Comparison of ENCODE assay signal across 9 cellular contexts in the genomic region with DNA sequence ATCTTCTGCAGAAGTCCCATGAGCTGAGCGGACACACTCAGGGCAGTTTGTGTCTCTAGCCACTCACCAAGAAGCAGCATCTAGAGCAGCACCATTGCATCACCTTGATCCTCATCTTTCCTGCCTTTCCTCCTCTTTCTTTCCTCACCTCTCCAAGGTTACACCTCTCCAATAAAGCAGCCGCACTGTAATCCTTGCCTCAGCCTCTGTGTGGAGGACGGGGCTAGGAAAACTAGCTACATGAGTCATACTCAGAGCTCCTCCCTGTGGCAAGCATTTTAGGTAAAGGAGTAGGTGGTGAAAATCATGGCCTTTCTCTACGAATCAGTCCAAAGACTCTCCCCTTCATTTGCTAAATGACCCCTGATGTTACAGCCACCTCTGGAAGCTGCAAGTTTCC.
DNase-seq lines count a peak whose midpoint lies in the region; ATAC-seq and TF ChIP-seq lines count a peak whose summit lies in the region.
"Had no signal": no experiment of that assay in that cellular context is flagged by ENCODE, and none has a peak within 500 bp of the region (broad histone marks: within the 10 kb centered on the region; RNA-seq: fewer than 3 reads in every experiment).

No MANE protein-coding gene starts in this region.

- no peak overlapping the region for H3K4me3 ChIP-seq in GM12875 (ENCODE audit: low read depth, low read length)
- H3K4me3 ChIP-seq in CD8-positive, alpha-beta T cell (ENCODE audit: low read depth, low read length): no peak overlapping the region

- peaks cover 12% of the 10 kb centered on the region for H3K4me1 Mint-ChIP-seq in CD8-positive, alpha-beta T cell (ENCODE audit: low read depth)

- ATAC-seq in omental fat pad (ENCODE audit: low FRiP score): peak; percentile 65
- ATAC-seq in CD8-positive, alpha-beta T cell: no peak
- ATAC-seq in GM21515 (IDR thresholded peaks at IDR 0.05; ENCODE audit: unreplicated experiment): no peak
- ATAC-seq: Panc1 had no signal

- intact Hi-C loops in CD8-positive, alpha-beta T cell (cut with DNase I, micrococcal nuclease): loop anchor here (1.0 to 5.0 kb wide), 2 partner anchors 160 to 163 kb away; no protein-coding TSS in a partner anchor

- no peaks in the 10 kb centered on the region for H3K27me3 ChIP-seq in CD8-positive, alpha-beta T cell (ENCODE audit: insufficient read depth, low read length)

- peaks cover 12% of the 10 kb centered on the region for H3K4me1 ChIP-seq in CD8-positive, alpha-beta T cell (ENCODE audit: insufficient read depth, low read length)

- peaks cover 12% of the 10 kb centered on the region for H3K27me3 Mint-ChIP-seq in CD8-positive, alpha-beta T cell (ENCODE audit: low read depth)

- no peaks in the 10 kb centered on the region for H3K36me3 Mint-ChIP-seq in CD8-positive, alpha-beta T cell

- H3K4me3 Mint-ChIP-seq in CD8-positive, alpha-beta T cell: no peak overlapping the region

- no peaks in the 10 kb centered on the region for H3K36me3 ChIP-seq in CD8-positive, alpha-beta T cell (ENCODE audit: insufficient read depth, low read length)

- POLR2A ChIA-PET in CD8-positive, alpha-beta T cell (lab: Charles Lee): interaction anchor here (0.7 kb wide), 1 partner anchor 34 kb away, joined by 3 read pairs; no protein-coding TSS in a partner anchor

- DNase-seq in NCI-H1694 treated with DMSO at 0.1 percent for 48 hours (lab: John Stamatoyannopoulos, UW) (peak; percentile 44), ecto neural progenitor cell (ENCODE audit: low spot score) (peak; percentile 56), omental fat pad (ENCODE audit: low spot score) (no peak), NOMO-1 treated with DMSO at 0.1 percent for 48 hours (lab: John Stamatoyannopoulos, UW; ENCODE audit: unreplicated experiment) (no peak), SHP77 (lab: John Stamatoyannopoulos, UW) (no peak)
- DNase-seq in CD8-positive, alpha-beta T cell: no peak

- no peak overlapping the region for H3K27ac ChIP-seq in CD8-positive, alpha-beta T cell (ENCODE audit: low read depth, low read length)

- H3K9me3 Mint-ChIP-seq in CD8-positive, alpha-beta T cell: no peaks in the 10 kb centered on the region

- TF ChIP-seq CTCF in GM12875 (IDR thresholded peaks at IDR 0.05; ENCODE audit: borderline replicate concordance, insufficient read depth, low read depth, low read length) (peak; percentile 22; the same call in 1 of the 2 replicates), omental fat pad (IDR thresholded peaks at IDR 0.05) (no peak)
- TF ChIP-seq CTCF in CD8-positive, alpha-beta T cell (IDR thresholded peaks at IDR 0.05): no peak

- H3K27ac Mint-ChIP-seq in CD8-positive, alpha-beta T cell: no peak overlapping the region

- H3K9me3 ChIP-seq in CD8-positive, alpha-beta T cell (ENCODE audit: low read length): no peaks in the 10 kb centered on the region

- CTCF ChIA-PET in CD8-positive, alpha-beta T cell (lab: Charles Lee): interaction anchor here (0.5 to 2.0 kb wide), 3 partner anchors 19 to 515 kb away, joined by 3 to 6 read pairs (median 3); no protein-coding TSS in a partner anchor

Comparison
In these comparisons a context has a peak if more than half of its experiments do, and no peak if none do; other contexts are left out.
1. DNase-seq: peak in NCI-H1694 treated with DMSO at 0.1 percent for 48 hours (single experiment) and ecto neural progenitor cell (single experiment); none in omental fat pad (single experiment), CD8-positive, alpha-beta T cell (0 of 7), NOMO-1 treated with DMSO at 0.1 percent for 48 hours (single experiment) and SHP77 (0 of 2).